In genomic region chr2:43218221-43218549, GRCh38 we compare ENCODE assay signal across 9 cellular contexts. TPM values are rescaled to one million over a fixed set of nuclear protein-coding genes. Genes with fewer than 3 reads are reported as not detected.
A peak's percentile ranks its signal among the peaks of the same experiment; 100 is the strongest.
DNase-seq lines count a peak whose midpoint lies in the region; ATAC-seq, FAIRE-seq and TF ChIP-seq lines count a peak whose summit lies in the region.
"Had no signal": no experiment of that assay in that cellular context is flagged by ENCODE, and none has a peak within 500 bp of the region (broad histone marks: within the 10 kb centered on the region; RNA-seq: fewer than 3 reads in every experiment).

No MANE protein-coding gene starts in this region.

- no peak for TF ChIP-seq CTCF in OCI-LY7 (conservative IDR thresholded peaks at IDR 0.05; ENCODE audit: low read length)

- ATAC-seq in activated CD4-positive, CD25-positive, alpha-beta regulatory T cell treated with anti-CD3 and anti-CD28 coated beads, Interleukin-2, amount 50 U/mL, for 24 hours, result no peak
- ATAC-seq in GM21717 (IDR thresholded peaks at IDR 0.05; ENCODE audit: unreplicated experiment) (no peak), HG03095 (IDR thresholded peaks at IDR 0.05; ENCODE audit: unreplicated experiment) (no peak)

- peaks cover 21% of the 10 kb centered on the region; the same call in 1 of the 2 replicates for H3K36me3 ChIP-seq in OCI-LY7 (ENCODE audit: insufficient read depth, low read length)
- H3K36me3 ChIP-seq in neuron (ENCODE audit: insufficient read depth, low read length), result peaks cover 8% of the 10 kb centered on the region

- H3K4me2 ChIP-seq in OCI-LY7 (ENCODE audit: low read length), result peak overlapping the region; percentile 88

- DNase-seq in AG20443 (ENCODE audit: low spot score) (peak; percentile 39), OCI-LY7 (ENCODE audit: low spot score) (no peak)
- no peak for DNase-seq in activated CD8-positive, alpha-beta memory T cell treated with anti-CD3 and anti-CD28 coated beads, Interleukin-2, amount 50 U/mL, for 4 hours

- peak; percentile 80 for FAIRE-seq in endometrium (lab: Jason Lieb, UNC)
- FAIRE-seq: TTC549 had no signal

- peak overlapping the region; percentile 91 for H3K27ac ChIP-seq in OCI-LY7 (ENCODE audit: low read depth, low read length, poor library complexity, severe bottlenecking)

- intact Hi-C loops in OCI-LY7 (cut with micrococcal nuclease; ENCODE audit: unreplicated experiment), result loop anchor here (1.0 to 10.0 kb wide), 2 partner anchors 8 to 653 kb away; partner anchors contain the start of genes MTA3 and ZFP36L2

- H3K4me3 ChIP-seq in OCI-LY7 (ENCODE audit: low read depth, low read length, poor library complexity, severe bottlenecking) (peak overlapping the region; percentile 89), neuron (ENCODE audit: low read length) (peak overlapping the region; percentile 21)

- H3K4me1 ChIP-seq in OCI-LY7 (ENCODE audit: insufficient read depth, low read length, poor library complexity, severe bottlenecking) (peaks cover 61% of the 10 kb centered on the region), neuron (ENCODE audit: insufficient read depth, low read length) (peaks cover 53% of the 10 kb centered on the region)

- H3K79me2 ChIP-seq in OCI-LY7 (ENCODE audit: insufficient read depth, low read depth, low read length), result peaks cover 21% of the 10 kb centered on the region

- H2AFZ ChIP-seq in OCI-LY7 (ENCODE audit: low read length) (peak overlapping the region; percentile 62), neuron (ENCODE audit: low read depth, low read length) (no peak overlapping the region)

- no peaks in the 10 kb centered on the region for H3K9me3 ChIP-seq in OCI-LY7 (ENCODE audit: low read length)
- H3K9me3 ChIP-seq in neuron (ENCODE audit: low read length), result no peaks in the 10 kb centered on the region

- H3K27me3 ChIP-seq in neuron (ENCODE audit: insufficient read depth, low read length), result no peaks in the 10 kb centered on the region

- H4K20me1 ChIP-seq in OCI-LY7 (ENCODE audit: insufficient read depth, low read length), result peaks cover 10% of the 10 kb centered on the region; the same call in 1 of the 2 replicates

- POLR2A ChIA-PET in OCI-LY7 (lab: Charles Lee), result interaction anchor here (0.5 to 2.2 kb wide), 15 partner anchors 9 to 763 kb away, joined by 3 to 16 read pairs (median 5); partner anchors contain the start of gene ZFP36L2

- H3K9me2 ChIP-seq in OCI-LY7 (ENCODE audit: insufficient read depth, low read length), result no peaks in the 10 kb centered on the region

- CTCF ChIA-PET in OCI-LY7 (lab: Charles Lee; ENCODE audit: unreplicated experiment), result interaction anchor here (0.6 to 1.5 kb wide), 5 partner anchors 11 to 85 kb away, joined by 3 to 5 read pairs (median 4); no protein-coding TSS in a partner anchor

- BruUV-seq in OCI-LY7 (replicated peaks; lab: Mats Ljungman, UMichigan), result no TSS peak

RNA-seq across cellular contexts. Expression of gene ZFP36L2, which starts 8.2 kb away (rescaled TPM):
- total RNA-seq in OCI-LY7 (2014; rRNA removed; shearing (Covaris generic)), result 6.8 and 7.0 TPM in 2 replicates
- total RNA-seq in OCI-LY7 (2022), result 37.2 and 43.8 TPM in 2 replicates
